ENCODE assay signal across 8 cellular contexts in genomic region chr10:31317652-31318381, GRCh38.
A peak's percentile ranks its signal among the peaks of the same experiment; 100 is the strongest.
DNase-seq lines count a peak whose midpoint lies in the region.

No MANE protein-coding gene starts in this region.

- H3K4me3 ChIP-seq in iPS-20b (ENCODE audit: low read length) = peak overlapping the region; percentile 89

- peak overlapping the region; percentile 69; the same call in 1 of the 2 replicates for H3K9ac ChIP-seq in iPS-20b (ENCODE audit: low read depth, low read length)

- DNase-seq in activated CD4-positive, alpha-beta T cell treated with anti-CD3 and anti-CD28 coated beads for 24 hours (ENCODE audit: low read depth in 2 of 2) = peak; percentile 61
- DNase-seq in activated CD4-positive, alpha-beta T cell treated with anti-CD3 and anti-CD28 coated beads for 1 hour = no peak
- peak; percentile 62 for DNase-seq in activated gamma-delta T cell treated with anti-CD3 and anti-CD28 coated beads, Interleukin-2, amount 50 U/mL, for 16 hours (ENCODE audit: low read depth)
- peak; percentile 76 for DNase-seq in stimulated activated CD4-positive, alpha-beta T cell treated with anti-CD3 and anti-CD28 coated beads, Interleukin-4, amount 100 ng/mL, for 1 hour
- DNase-seq in ACHN (no peak), NCI-H1105 (lab: John Stamatoyannopoulos, UW) (no peak), SIG-M5 (lab: John Stamatoyannopoulos, UW) (no peak)

- peaks cover 50% of the 10 kb centered on the region for H3K27me3 ChIP-seq in iPS-20b (ENCODE audit: insufficient read depth, low read length)

- in situ Hi-C loops in ACHN (cut with HindIII; ENCODE audit: low pct_ligation_motif_present, low pct_unique_long_range_greater_than_20kb, low sequenced_read_pairs) = no loop called here

- H3K27ac ChIP-seq in iPS-20b (ENCODE audit: low read length) = no peak overlapping the region

- H3K9me3 ChIP-seq in iPS-20b (ENCODE audit: insufficient read depth, low read depth, low read length) = no peaks in the 10 kb centered on the region

- peaks cover 7% of the 10 kb centered on the region; the same call in 1 of the 2 replicates for H3K4me1 ChIP-seq in iPS-20b (ENCODE audit: insufficient read depth, low read length)

- H3K36me3 ChIP-seq in iPS-20b (ENCODE audit: insufficient read depth, low read depth, low read length) = no peaks in the 10 kb centered on the region

Comparison
In these comparisons a context has a peak if more than half of its experiments do, and no peak if none do; other contexts are left out.
1. DNase-seq: peak in activated CD4-positive, alpha-beta T cell treated with anti-CD3 and anti-CD28 coated beads for 24 hours (2 of 2), activated gamma-delta T cell treated with anti-CD3 and anti-CD28 coated beads, Interleukin-2, amount 50 U/mL, for 16 hours (single experiment) and stimulated activated CD4-positive, alpha-beta T cell treated with anti-CD3 and anti-CD28 coated beads, Interleukin-4, amount 100 ng/mL, for 1 hour (single experiment); none in activated CD4-positive, alpha-beta T cell treated with anti-CD3 and anti-CD28 coated beads for 1 hour (single experiment), ACHN (single experiment), NCI-H1105 (single experiment) and SIG-M5 (single experiment).